ENCODE assay signal across 8 cellular contexts in the genomic region with DNA sequence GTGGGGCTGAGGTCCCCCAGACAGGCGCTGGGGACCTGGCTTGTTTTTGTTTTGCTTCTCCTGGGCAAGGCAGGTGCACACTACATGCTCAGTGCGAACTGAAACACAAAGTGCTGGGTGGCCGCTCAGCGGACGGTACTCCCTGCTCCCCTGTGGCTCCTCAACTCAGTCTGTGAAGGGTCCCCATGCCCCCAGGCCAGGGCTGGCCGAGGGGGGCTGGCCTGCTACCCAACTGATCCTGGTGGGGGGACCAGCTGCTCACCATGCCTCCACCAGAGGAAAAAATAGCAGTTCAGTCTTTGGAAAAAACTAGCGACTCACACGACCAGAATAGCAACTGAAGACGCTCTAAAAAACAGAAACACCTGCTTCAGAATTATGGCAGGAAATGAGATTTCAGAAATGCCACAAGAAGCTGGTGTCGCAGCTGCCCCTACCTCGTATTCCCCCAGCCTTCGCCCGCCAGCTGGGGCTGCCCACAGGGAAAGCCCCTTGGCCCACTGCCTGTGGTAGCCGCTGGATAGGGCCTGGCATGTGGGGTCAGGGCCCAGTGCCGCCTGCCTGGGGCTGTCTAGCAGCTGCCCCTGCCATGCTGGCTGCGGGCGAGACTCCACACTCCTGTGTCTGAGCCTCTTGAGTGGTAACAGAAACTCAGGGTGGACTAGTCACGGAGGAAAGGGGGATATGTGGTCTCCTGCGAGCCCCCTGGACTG. TPM values are rescaled to one million over a fixed set of nuclear protein-coding genes. Genes with fewer than 3 reads are reported as not detected.
DNase-seq lines count a peak whose midpoint lies in the region; ATAC-seq and TF ChIP-seq lines count a peak whose summit lies in the region.

No MANE protein-coding gene starts in this region.

- H3K4me3 ChIP-seq in mucosa of descending colon, result no peak overlapping the region

- H3K36me3 ChIP-seq in mucosa of descending colon (ENCODE audit: low read depth), result no peaks in the 10 kb centered on the region

- peak; percentile 82 for ATAC-seq in GM18909 (IDR thresholded peaks at IDR 0.05; ENCODE audit: poor library complexity, unreplicated experiment)
- ATAC-seq in HG02981 (IDR thresholded peaks at IDR 0.05; ENCODE audit: unreplicated experiment), result peak; percentile 79
- ATAC-seq in mucosa of descending colon, result peak; percentile 64

- peak; percentile 62 for DNase-seq in activated CD4-positive, CD25-positive, alpha-beta regulatory T cell treated with anti-CD3 and anti-CD28 coated beads, Interleukin-2, amount 50 U/mL, for 72 hours
- peak; percentile 21 to 69 (median 54) for DNase-seq in mucosa of descending colon
- no peak for DNase-seq in NCI-H446 treated with DMSO at 0.1 percent for 48 hours (lab: John Stamatoyannopoulos, UW)
- no peak for DNase-seq in Kasumi-1 (lab: John Stamatoyannopoulos, UW)
- DNase-seq in HK-2 (ENCODE audit: unreplicated experiment), result no peak
- no peak for DNase-seq in SK-N-DZ (ENCODE audit: low spot score)

- no peaks in the 10 kb centered on the region for H3K4me1 ChIP-seq in mucosa of descending colon (ENCODE audit: low read depth)

- no peak for TF ChIP-seq CTCF in mucosa of descending colon (IDR thresholded peaks at IDR 0.05)

- no peaks in the 10 kb centered on the region for H3K9me3 ChIP-seq in mucosa of descending colon

- intact Hi-C loops in mucosa of descending colon (cut with DNase I, micrococcal nuclease), result no loop called here

RNA-seq across cellular contexts. Expression of a gene that starts 43.7 kb away (rescaled TPM):
- 10 to 100 TPM; 20.8 to 30.1 (median 27.0) TPM for total RNA-seq in mucosa of descending colon
- polyA plus RNA-seq in SK-N-DZ (2014; cell fraction: cytosol; rRNA removed), result 35.4 and 47.4 TPM in 2 replicates
- polyA plus RNA-seq in SK-N-DZ (2014; cell fraction: nucleus; rRNA removed), result 18.8 and 26.5 TPM in 2 replicates

Comparison
In these comparisons a context has a peak if more than half of its experiments do, and no peak if none do; other contexts are left out.
1. DNase-seq: peak in activated CD4-positive, CD25-positive, alpha-beta regulatory T cell treated with anti-CD3 and anti-CD28 coated beads, Interleukin-2, amount 50 U/mL, for 72 hours (single experiment) and mucosa of descending colon (3 of 3); none in NCI-H446 treated with DMSO at 0.1 percent for 48 hours (single experiment), Kasumi-1 (0 of 2), HK-2 (single experiment) and SK-N-DZ (single experiment).
2. Peak in every context shown above with its lines, with median percentiles within 50 percentile points of each other: ATAC-seq.